In genomic region chr12:15979096-15980091, GRCh38 we compare ENCODE assay signal across 8 cellular contexts.
DNase-seq lines count a peak whose midpoint lies in the region; ATAC-seq and TF ChIP-seq lines count a peak whose summit lies in the region.

No MANE protein-coding gene starts in this region.

- H3K36me3 Mint-ChIP-seq in osteocyte (ENCODE audit: unreplicated experiment) = peaks cover 23% of the 10 kb centered on the region

- no peaks in the 10 kb centered on the region for H3K9me2 ChIP-seq in Loucy (replicated peaks; ENCODE audit: low read depth, low read length)

- no peaks in the 10 kb centered on the region for H3F3A ChIP-seq in Loucy (ENCODE audit: low read depth)

- no peaks in the 10 kb centered on the region for H3K27me3 Mint-ChIP-seq in osteocyte (ENCODE audit: unreplicated experiment)

- no peak overlapping the region for H3K4me3 Mint-ChIP-seq in osteocyte (ENCODE audit: unreplicated experiment)

- H3K4me2 ChIP-seq in Loucy (ENCODE audit: low read depth, low read length, poor library complexity, severe bottlenecking) = no peak overlapping the region

- no peak overlapping the region for H3K4me3 ChIP-seq in AG09309 (ENCODE audit: control insufficient read depth, low read depth, low read length)
- H3K4me3 ChIP-seq in Loucy (ENCODE audit: low read length, poor library complexity, severe bottlenecking) = no peak overlapping the region

- no peak overlapping the region for H3K9ac ChIP-seq in Loucy (ENCODE audit: low read depth, low read length, poor library complexity, severe bottlenecking)

- TF ChIP-seq CTCF in AG09309 (IDR thresholded peaks at IDR 0.05; ENCODE audit: control insufficient read depth, insufficient read depth, low read depth, low read length, missing control alignments) (peak; percentile 61), Loucy (conservative IDR thresholded peaks at IDR 0.05; ENCODE audit: low read length) (peak; percentile 67), osteocyte (IDR thresholded peaks at IDR 0.05) (peak; percentile 51)

- H3K4me1 Mint-ChIP-seq in osteocyte (ENCODE audit: unreplicated experiment) = peaks cover 41% of the 10 kb centered on the region

- no peak for TF ChIP-seq POLR2A in erythroblast (IDR thresholded peaks at IDR 0.05; ENCODE audit: low read length)

- no peaks in the 10 kb centered on the region for H3K27me3 ChIP-seq in Loucy (ENCODE audit: insufficient read depth, low read length, poor library complexity, severe bottlenecking)

- H3K36me3 ChIP-seq in Loucy (ENCODE audit: insufficient read depth, low read length) = peaks cover 16% of the 10 kb centered on the region; the same call in 1 of the 2 replicates

- no peaks in the 10 kb centered on the region for H3K9me3 Mint-ChIP-seq in osteocyte (ENCODE audit: unreplicated experiment)

- ATAC-seq in GM19463 (IDR thresholded peaks at IDR 0.05; ENCODE audit: unreplicated experiment) (peak; percentile 79), GM18517 (IDR thresholded peaks at IDR 0.05; ENCODE audit: unreplicated experiment) (no peak), HG02973 (IDR thresholded peaks at IDR 0.05; ENCODE audit: unreplicated experiment) (no peak)

- H3K9me3 ChIP-seq in Loucy (ENCODE audit: insufficient read depth, low read depth, low read length) = no peaks in the 10 kb centered on the region

- H4K20me1 ChIP-seq in Loucy (ENCODE audit: insufficient read depth, low read length, poor library complexity, severe bottlenecking) = no peaks in the 10 kb centered on the region

- H2AFZ ChIP-seq in Loucy (ENCODE audit: low read length) = no peak overlapping the region

- peak; percentile 93 for DNase-seq in AG09309 (ENCODE audit: low read depth)
- DNase-seq in erythroblast (lab: John Stamatoyannopoulos, UW) = peak; percentile 10 to 15
- DNase-seq in osteocyte (ENCODE audit: extremely low spot score, unreplicated experiment) = no peak
- DNase-seq in NCI-H774 (lab: John Stamatoyannopoulos, UW) = no peak

- no peaks in the 10 kb centered on the region for H3K79me2 ChIP-seq in Loucy (ENCODE audit: insufficient read depth, low read length)

- H3K4me1 ChIP-seq in Loucy (ENCODE audit: insufficient read depth, low read length, poor library complexity, severe bottlenecking) = no peaks in the 10 kb centered on the region

- H3K27ac Mint-ChIP-seq in osteocyte (ENCODE audit: unreplicated experiment) = peak overlapping the region; percentile 81

Comparison
In these comparisons a context has a peak if more than half of its experiments do, and no peak if none do; other contexts are left out.
1. DNase-seq: peak in AG09309 (single experiment) and erythroblast (2 of 2); none in osteocyte (single experiment) and NCI-H774 (single experiment).
2. Peak in every context shown above with its lines, with median percentiles within 50 percentile points of each other: CTCF ChIP-seq.